28 cellular contexts compared by ENCODE assay signal in the genomic region with DNA sequence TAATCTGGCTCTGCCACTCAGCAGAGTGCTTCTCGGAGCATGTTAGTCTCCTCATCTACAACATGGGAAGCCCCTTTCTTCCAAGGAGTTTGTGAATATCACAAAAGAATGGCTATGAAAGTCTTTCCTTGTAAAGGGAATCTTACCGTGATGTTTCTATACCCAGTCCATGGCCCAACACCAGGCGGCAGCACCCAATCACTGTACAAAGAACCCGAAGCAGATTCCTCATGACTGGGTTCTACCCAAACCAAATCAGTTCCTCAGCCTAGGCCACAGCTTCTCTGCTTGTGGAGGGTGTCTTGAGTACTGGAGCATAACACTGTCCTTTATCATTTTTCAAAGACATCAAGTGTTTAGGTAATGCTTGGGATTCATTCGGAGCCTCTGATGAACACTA. TPM values are rescaled to one million over a fixed set of nuclear protein-coding genes. Genes with fewer than 3 reads are reported as not detected.
A peak's percentile ranks its signal among the peaks of the same experiment; 100 is the strongest.
DNase-seq lines count a peak whose midpoint lies in the region; FAIRE-seq and TF ChIP-seq lines count a peak whose summit lies in the region.
"Had no signal": no experiment of that assay in that cellular context is flagged by ENCODE, and none has a peak within 500 bp of the region (broad histone marks: within the 10 kb centered on the region; RNA-seq: fewer than 3 reads in every experiment).

No MANE protein-coding gene starts in this region.

- H3K27me3 ChIP-seq in Karpas-422 (ENCODE audit: low read length) (no peaks in the 10 kb centered on the region), keratinocyte (ENCODE audit: control insufficient read depth, extremely low read depth, insufficient read depth, low read length) (no peaks in the 10 kb centered on the region)
- H3K27me3 ChIP-seq: gastroesophageal sphincter, neutrophil, vagina had no signal

- H3K27ac ChIP-seq in Karpas-422 (ENCODE audit: low read length) (no peak overlapping the region), keratinocyte (ENCODE audit: control insufficient read depth, insufficient read depth, low read length) (no peak overlapping the region)
- H3K27ac ChIP-seq: gastroesophageal sphincter, KMS-11, neutrophil, vagina had no signal

- no peak overlapping the region for H3K27ac Mint-ChIP-seq in chondrocyte (ENCODE audit: unreplicated experiment)
- H3K27ac Mint-ChIP-seq: activated B cell treated with CpG ODN at 0.5 μM for 24 hours; activated CD4-positive, alpha-beta memory T cell treated with anti-CD3 and anti-CD28 coated beads for 36 hours; activated naive CD8-positive, alpha-beta T cell treated with anti-CD3 and anti-CD28 coated beads, Interleukin-2, amount 50 U/mL, for 24 hours; CD4-positive, alpha-beta memory T cell; dendritic cell treated with granulocyte-macrophage colony-stimulating factor and Interleukin-4, amounts not matched to agents 40 ng/mL and 50 ng/mL, for 4 days; stimulated activated effector memory CD8-positive, alpha-beta T cell treated with anti-CD3 and anti-CD28 coated beads, Interleukin-12 subunit alpha, Interleukin-12 subunit beta, amount 100 ng/mL, for 72 hours had no signal

- H3K9me1 ChIP-seq in keratinocyte (ENCODE audit: control insufficient read depth, extremely low read depth, insufficient read depth, low read length): no peaks in the 10 kb centered on the region

- FAIRE-seq in keratinocyte (lab: Jason Lieb, UNC): no peak
- FAIRE-seq: GM12878, small intestine had no signal

- H3K79me2 ChIP-seq in Karpas-422 (ENCODE audit: low read length) (no peaks in the 10 kb centered on the region), keratinocyte (ENCODE audit: control insufficient read depth, insufficient read depth, low read length) (no peaks in the 10 kb centered on the region)

- DNase-seq in AG09319 (ENCODE audit: extremely low read depth, low read depth): no peak
- peak; percentile 39 for DNase-seq in Karpas-422
- no peak for DNase-seq in chondrocyte (ENCODE audit: low spot score)
- DNase-seq in keratinocyte (ENCODE audit: low read depth, low spot score): no peak
- no peak for DNase-seq in cortex of kidney (lab: John Stamatoyannopoulos, UW)
- no peak for DNase-seq in DMS153 (lab: John Stamatoyannopoulos, UW)
- no peak for DNase-seq in NCI-H1417 treated with DMSO at 0.1 percent for 48 hours (lab: John Stamatoyannopoulos, UW)
- DNase-seq in HT-29 (ENCODE audit: low spot score): no peak
- DNase-seq: activated B cell treated with CpG ODN at 0.5 μM for 24 hours; activated CD4-positive, alpha-beta memory T cell treated with anti-CD3 and anti-CD28 coated beads for 36 hours; activated effector memory CD4-positive, alpha-beta T cell treated with anti-CD3 and anti-CD28 coated beads, Interleukin-2, amount 50 U/mL, for 16 hours; activated naive CD8-positive, alpha-beta T cell treated with anti-CD3 and anti-CD28 coated beads, Interleukin-2, amount 50 U/mL, for 24 hours; CD4-positive, alpha-beta memory T cell; islet precursor cell; NCI-H1930; NCI-H446 treated with DMSO at 0.1 percent for 48 hours; NK-92 treated with Interleukin-12 subunit alpha and Interleukin-12 subunit beta, amount 100 ng/mL, for 24 hours; SK-N-SH; small intestine; stimulated activated CD4-positive, alpha-beta T cell treated with anti-CD3 and anti-CD28 coated beads, Interleukin-2, amount 100 ng/mL, for 24 hours had no signal

- no peak overlapping the region for H3K4me2 ChIP-seq in Karpas-422 (ENCODE audit: low read depth, low read length, poor library complexity, severe bottlenecking)
- no peak overlapping the region for H3K4me2 ChIP-seq in keratinocyte (ENCODE audit: control insufficient read depth, extremely low read depth, insufficient read depth, low read depth, low read length)
- H3K4me2 ChIP-seq: KMS-11, SK-N-SH had no signal

- H3K9me2 ChIP-seq in Karpas-422 (replicated peaks; ENCODE audit: insufficient read depth, low read length): no peaks in the 10 kb centered on the region
- H3K9me2 ChIP-seq: SK-N-SH had no signal

- no peak overlapping the region for H3K9ac ChIP-seq in Karpas-422 (ENCODE audit: low read length)
- no peak overlapping the region for H3K9ac ChIP-seq in keratinocyte (ENCODE audit: control insufficient read depth, extremely low read depth, insufficient read depth, low read length)
- H3K9ac ChIP-seq: KMS-11, SK-N-SH had no signal

- H3K4me1 ChIP-seq in Karpas-422 (ENCODE audit: low read length) (no peaks in the 10 kb centered on the region), keratinocyte (ENCODE audit: control insufficient read depth, extremely low read depth, insufficient read depth, low read length) (no peaks in the 10 kb centered on the region)
- H3K4me1 ChIP-seq: gastroesophageal sphincter, vagina had no signal

- H2AFZ ChIP-seq in Karpas-422 (ENCODE audit: low read length): no peak overlapping the region
- H2AFZ ChIP-seq in keratinocyte (ENCODE audit: control insufficient read depth, low read length): no peak overlapping the region

- H3K36me3 ChIP-seq in Karpas-422 (ENCODE audit: insufficient read depth, low read length) (peaks cover 33% of the 10 kb centered on the region; the same call in 1 of the 2 replicates), keratinocyte (ENCODE audit: control insufficient read depth in 2 of 2, extremely low read depth in 1 of 2, insufficient read depth in 2 of 2, low read length in 2 of 2) (peaks cover 25 to 26% of the 10 kb centered on the region in 2 experiments)

- no peak overlapping the region for H3K4me3 Mint-ChIP-seq in chondrocyte (ENCODE audit: unreplicated experiment)
- H3K4me3 Mint-ChIP-seq: activated B cell treated with CpG ODN at 0.5 μM for 24 hours; activated CD4-positive, alpha-beta memory T cell treated with anti-CD3 and anti-CD28 coated beads for 36 hours; activated naive CD8-positive, alpha-beta T cell treated with anti-CD3 and anti-CD28 coated beads, Interleukin-2, amount 50 U/mL, for 24 hours; CD4-positive, alpha-beta memory T cell; dendritic cell treated with granulocyte-macrophage colony-stimulating factor and Interleukin-4, amounts not matched to agents 40 ng/mL and 50 ng/mL, for 4 days; stimulated activated effector memory CD8-positive, alpha-beta T cell treated with anti-CD3 and anti-CD28 coated beads, Interleukin-12 subunit alpha, Interleukin-12 subunit beta, amount 100 ng/mL, for 72 hours had no signal

- H3K4me1 Mint-ChIP-seq in chondrocyte (ENCODE audit: low read depth): no peaks in the 10 kb centered on the region
- H3K4me1 Mint-ChIP-seq: activated naive CD8-positive, alpha-beta T cell treated with anti-CD3 and anti-CD28 coated beads, Interleukin-2, amount 50 U/mL, for 24 hours had no signal

- peak; percentile 17 for TF ChIP-seq CTCF in AG09319 (IDR thresholded peaks at IDR 0.05; ENCODE audit: low read depth, low read length)
- peak; percentile 46 for TF ChIP-seq CTCF in chondrocyte (IDR thresholded peaks at IDR 0.05)
- peak in 2 of 3 experiments; percentile 17 to 27 for TF ChIP-seq CTCF in keratinocyte (optimal IDR thresholded peaks at IDR 0.05 in 1 of 3, IDR thresholded peaks at IDR 0.05 in 1 of 3, conservative IDR thresholded peaks at IDR 0.05 in 1 of 3; ENCODE audit: extremely low read depth in 1 of 3, insufficient read depth in 2 of 3, low read length in 3 of 3)

- H4K20me1 ChIP-seq in Karpas-422 (ENCODE audit: insufficient read depth, low read depth, low read length): no peaks in the 10 kb centered on the region
- no peaks in the 10 kb centered on the region for H4K20me1 ChIP-seq in keratinocyte (ENCODE audit: control insufficient read depth, extremely low read depth, insufficient read depth, low read length)

- H3K9me3 Mint-ChIP-seq in chondrocyte (ENCODE audit: low read depth): no peaks in the 10 kb centered on the region
- H3K9me3 Mint-ChIP-seq: activated B cell treated with CpG ODN at 0.5 μM for 24 hours; activated CD4-positive, alpha-beta memory T cell treated with anti-CD3 and anti-CD28 coated beads for 36 hours; activated naive CD8-positive, alpha-beta T cell treated with anti-CD3 and anti-CD28 coated beads, Interleukin-2, amount 50 U/mL, for 24 hours; CD4-positive, alpha-beta memory T cell; dendritic cell treated with granulocyte-macrophage colony-stimulating factor and Interleukin-4, amounts not matched to agents 40 ng/mL and 50 ng/mL, for 4 days; stimulated activated effector memory CD8-positive, alpha-beta T cell treated with anti-CD3 and anti-CD28 coated beads, Interleukin-12 subunit alpha, Interleukin-12 subunit beta, amount 100 ng/mL, for 72 hours had no signal

- dilution Hi-C loops in keratinocyte (cut with MboI; ENCODE audit: extremely low pct_ligation_motif_present, low sequenced_read_pairs): no loop called here

- H3K27me3 Mint-ChIP-seq in chondrocyte (ENCODE audit: low read depth): no peaks in the 10 kb centered on the region
- H3K27me3 Mint-ChIP-seq: activated B cell treated with CpG ODN at 0.5 μM for 24 hours; activated CD4-positive, alpha-beta memory T cell treated with anti-CD3 and anti-CD28 coated beads for 36 hours; activated naive CD8-positive, alpha-beta T cell treated with anti-CD3 and anti-CD28 coated beads, Interleukin-2, amount 50 U/mL, for 24 hours; CD4-positive, alpha-beta memory T cell; dendritic cell treated with granulocyte-macrophage colony-stimulating factor and Interleukin-4, amounts not matched to agents 40 ng/mL and 50 ng/mL, for 4 days had no signal

- H3K4me3 ChIP-seq in Karpas-422 (ENCODE audit: low read length) (no peak overlapping the region), keratinocyte (ENCODE audit: control insufficient read depth in 2 of 3, extremely low read depth in 1 of 3, insufficient read depth in 2 of 3, low read depth in 1 of 3, low read length in 3 of 3) (no peak overlapping the region)
- H3K4me3 ChIP-seq: gastroesophageal sphincter, GM12878, lung, vagina had no signal

- peaks cover 17% of the 10 kb centered on the region for H3K36me3 Mint-ChIP-seq in chondrocyte (ENCODE audit: low read depth)

- H3K9me3 ChIP-seq in Karpas-422 (ENCODE audit: low read length) (no peaks in the 10 kb centered on the region), keratinocyte (ENCODE audit: control insufficient read depth, low read depth, low read length) (no peaks in the 10 kb centered on the region)
- H3K9me3 ChIP-seq: gastroesophageal sphincter, neutrophil, SK-N-SH, vagina had no signal

RNA-seq across cellular contexts. Expression of a gene that starts 16.6 kb away (rescaled TPM):
- total RNA-seq in Karpas-422 (2014; rRNA removed; shearing (Covaris generic); ENCODE audit: low replicate concordance): 0.89 and 1.5 TPM in 2 replicates
- total RNA-seq in chondrocyte: 0.25 to 0.48 TPM in 2 of 3 replicates, not detected in the other
- polyA plus RNA-seq in keratinocyte: 0.04 TPM in 1 of 3 replicates, not detected in the others
- polyA plus RNA-seq in keratinocyte (2011; ENCODE audit: low read depth): not detected
- polyA plus RNA-seq in keratinocyte (2011; cell fraction: cytosol; rRNA removed): not detected in 2 replicates
- polyA plus RNA-seq in keratinocyte (2011; cell fraction: nucleus; rRNA removed): 0.04 and 0.12 TPM in 2 replicates
- polyA plus RNA-seq in keratinocyte (2012; ENCODE audit: low replicate concordance): 0.40 and 0.54 TPM in 2 replicates
- polyA minus RNA-seq in keratinocyte: 0.07 to 0.16 TPM in 2 of 3 replicates, not detected in the other
- not detected for polyA minus RNA-seq in keratinocyte (2011; cell fraction: cytosol; rRNA and poly(A)+ RNA removed)
- 0.31 and 0.32 TPM in 2 replicates for polyA minus RNA-seq in keratinocyte (2011; cell fraction: nucleus; rRNA and poly(A)+ RNA removed)
- 0.23 TPM in 2 replicates for total RNA-seq in HT-29 (2014; rRNA removed; shearing (Covaris generic))

RNA-seq across cellular contexts. Expression of a gene that starts 58.6 kb away (rescaled TPM):
- 34.4 and 61.3 TPM in 2 replicates for total RNA-seq in Karpas-422 (2014; rRNA removed; shearing (Covaris generic); ENCODE audit: low replicate concordance)
- total RNA-seq in chondrocyte: 40.2 to 84.5 TPM (median 79.4 TPM) in 3 replicates
- 21.3 to 81.1 TPM (median 43.3 TPM) in 3 replicates for polyA plus RNA-seq in keratinocyte
- polyA plus RNA-seq in keratinocyte (2011; ENCODE audit: low read depth): 29.9 TPM
- polyA plus RNA-seq in keratinocyte (2011; cell fraction: cytosol; rRNA removed): 37.8 and 40.3 TPM in 2 replicates
- polyA plus RNA-seq in keratinocyte (2011; cell fraction: nucleus; rRNA removed): 92.6 and 107 TPM in 2 replicates
- polyA plus RNA-seq in keratinocyte (2012; ENCODE audit: low replicate concordance): 26.6 and 60.1 TPM in 2 replicates
- 25.6 to 75.7 TPM (median 39.7 TPM) in 3 replicates for polyA minus RNA-seq in keratinocyte
- 19.2 TPM for polyA minus RNA-seq in keratinocyte (2011; cell fraction: cytosol; rRNA and poly(A)+ RNA removed)
- 42.5 and 79.0 TPM in 2 replicates for polyA minus RNA-seq in keratinocyte (2011; cell fraction: nucleus; rRNA and poly(A)+ RNA removed)
- 30.6 and 40.1 TPM in 2 replicates for total RNA-seq in HT-29 (2014; rRNA removed; shearing (Covaris generic))
